14 cellular contexts compared by ENCODE assay signal in the genomic region with DNA sequence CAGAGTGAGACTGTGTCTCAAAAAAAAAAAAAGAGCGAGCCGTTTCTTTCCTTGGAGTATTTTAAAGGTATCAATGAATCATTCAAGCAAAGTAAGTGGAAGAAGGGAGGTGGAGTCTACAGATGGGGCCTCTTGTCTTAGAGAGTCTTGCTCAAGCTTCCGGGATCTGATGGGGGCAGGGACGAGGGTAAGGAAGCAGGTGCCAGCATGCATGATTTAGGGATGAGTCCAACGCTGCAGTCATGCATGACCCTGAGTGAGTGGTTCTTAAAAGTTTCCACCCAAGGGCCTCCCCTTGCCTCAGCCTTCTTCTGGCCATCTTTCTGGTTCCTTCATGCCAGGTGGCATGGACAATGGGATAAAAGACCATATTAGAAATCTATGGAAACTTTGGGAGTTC.
A peak's percentile ranks its signal among the peaks of the same experiment; 100 is the strongest.
DNase-seq lines count a peak whose midpoint lies in the region; ATAC-seq and TF ChIP-seq lines count a peak whose summit lies in the region.
"Had no signal": no experiment of that assay in that cellular context is flagged by ENCODE, and none has a peak within 500 bp of the region (broad histone marks: within the 10 kb centered on the region; RNA-seq: fewer than 3 reads in every experiment).

No MANE protein-coding gene starts in this region.

- no TSS peak for BruUV-seq in mammary epithelial cell (replicated peaks; lab: Mats Ljungman, UMichigan)

- intact Hi-C loops in mammary epithelial cell (cut with micrococcal nuclease): no loop called here

- H2BK12ac ChIP-seq in mesenchymal stem cell (ENCODE audit: low read length in 2 of 2): no peak overlapping the region

- H4K8ac ChIP-seq in mesenchymal stem cell (ENCODE audit: low read length): no peak overlapping the region

- no peak overlapping the region for H2BK15ac ChIP-seq in mesenchymal stem cell (ENCODE audit: low read depth, poor library complexity, severe bottlenecking)

- no peak overlapping the region for H2AK5ac ChIP-seq in mesenchymal stem cell (ENCODE audit: low read length, severe bottlenecking)

- ATAC-seq in HG02642 (IDR thresholded peaks at IDR 0.05; ENCODE audit: poor library complexity, unreplicated experiment) (no peak), GM21360 (IDR thresholded peaks at IDR 0.05; ENCODE audit: unreplicated experiment) (no peak)
- ATAC-seq: activated naive CD8-positive, alpha-beta T cell treated with anti-CD3 and anti-CD28 coated beads, Interleukin-2, amount 50 U/mL, for 24 hours had no signal

- peaks cover 3% of the 10 kb centered on the region for H4K20me1 ChIP-seq in mammary epithelial cell (ENCODE audit: insufficient read depth, low read length)

- H3K4me3 ChIP-seq in NB4 (ENCODE audit: low read depth, low read length) (no peak overlapping the region), mammary epithelial cell (replicated peaks in 1 of 3; ENCODE audit: insufficient read depth in 1 of 3, low read depth in 2 of 3, low read length in 3 of 3) (no peak overlapping the region), mesenchymal stem cell (ENCODE audit: insufficient read depth in 1 of 2, low read depth in 1 of 2, low read length in 2 of 2) (no peak overlapping the region)
- H3K4me3 ChIP-seq in effector memory CD4-positive, alpha-beta T cell (ENCODE audit: insufficient read depth, low read depth, low read length, poor library complexity, severe bottlenecking): no peak overlapping the region
- H3K4me3 ChIP-seq: hepatocyte, PC-9 had no signal

- H3K27me3 ChIP-seq in mammary epithelial cell (ENCODE audit: insufficient read depth, low read length) (no peaks in the 10 kb centered on the region), mesenchymal stem cell (ENCODE audit: control insufficient read depth in 1 of 2, insufficient read depth in 1 of 2, low read length in 2 of 2) (no peaks in the 10 kb centered on the region)
- no peaks in the 10 kb centered on the region for H3K27me3 ChIP-seq in effector memory CD4-positive, alpha-beta T cell (replicated peaks; ENCODE audit: control insufficient read depth, insufficient read depth, low read length, poor library complexity, severe bottlenecking)
- H3K27me3 ChIP-seq: hepatocyte had no signal

- peaks cover 7% of the 10 kb centered on the region for H3K4me1 ChIP-seq in mammary epithelial cell (ENCODE audit: insufficient read depth, low read length)
- peaks cover 5% of the 10 kb centered on the region for H3K4me1 ChIP-seq in mesenchymal stem cell (ENCODE audit: control insufficient read depth, insufficient read depth, low read depth, low read length)
- H3K4me1 ChIP-seq in effector memory CD4-positive, alpha-beta T cell (ENCODE audit: control insufficient read depth, insufficient read depth, low read length, poor library complexity, severe bottlenecking): no peaks in the 10 kb centered on the region

- no peak for TF ChIP-seq CTCF in NB4 (IDR thresholded peaks at IDR 0.05; ENCODE audit: low read depth, low read length)
- TF ChIP-seq CTCF in mammary epithelial cell (conservative IDR thresholded peaks at IDR 0.05 in 1 of 2, IDR thresholded peaks at IDR 0.05 in 1 of 2; ENCODE audit: extremely low read depth in 1 of 2, insufficient read depth in 1 of 2, low read depth in 1 of 2, low read length in 2 of 2): no peak
- no peak for TF ChIP-seq CTCF in GM13976 (IDR thresholded peaks at IDR 0.05; ENCODE audit: borderline replicate concordance, control extremely low read depth, extremely low read depth, insufficient read depth, missing control alignments)

- peak; percentile 68 for DNase-seq in DMS79 treated with DMSO at 0.1 percent for 48 hours (lab: John Stamatoyannopoulos, UW)
- peak; percentile 3 for DNase-seq in NB4 (ENCODE audit: low read depth)
- peak; percentile 76 for DNase-seq in mammary epithelial cell
- peak; percentile 66 for DNase-seq in mesenchymal stem cell
- no peak for DNase-seq in effector memory CD4-positive, alpha-beta T cell
- DNase-seq in GM13976 (ENCODE audit: low spot score): no peak
- DNase-seq: activated naive CD8-positive, alpha-beta T cell treated with anti-CD3 and anti-CD28 coated beads, Interleukin-2, amount 50 U/mL, for 24 hours; CD4-positive, alpha-beta T cell; NCI-H1694 treated with DMSO at 0.1 percent for 48 hours; stimulated activated CD4-positive, alpha-beta T cell treated with anti-CD3 and anti-CD28 coated beads, Interleukin-4, amount 100 ng/mL, for 4 hours had no signal

- no peak overlapping the region for H2BK120ac ChIP-seq in mesenchymal stem cell (ENCODE audit: low read depth, low read length)

- no peak overlapping the region for H3K23ac ChIP-seq in mesenchymal stem cell (ENCODE audit: low read length in 2 of 2)

- in situ Hi-C loops in mammary epithelial cell (cut with MboI; ENCODE audit: low sequenced_read_pairs in 2 of 2): no loop called here
- in situ Hi-C loops in GM13976 (cut with MboI; ENCODE audit: low sequenced_read_pairs, unreplicated experiment): no loop called here

- no peak overlapping the region for H3K27ac ChIP-seq in mammary epithelial cell (ENCODE audit: insufficient read depth, low read depth, low read length)
- H3K27ac ChIP-seq in mesenchymal stem cell (ENCODE audit: low read length, poor library complexity, severe bottlenecking): no peak overlapping the region
- H3K27ac ChIP-seq in effector memory CD4-positive, alpha-beta T cell (ENCODE audit: insufficient read depth, low read length, poor library complexity, severe bottlenecking): no peak overlapping the region
- H3K27ac ChIP-seq: hepatocyte, PC-9 had no signal

- no peak for TF ChIP-seq POLR2A in NB4 (IDR thresholded peaks at IDR 0.05; ENCODE audit: extremely low read depth, insufficient read length)

- no peak overlapping the region for H3K4ac ChIP-seq in mesenchymal stem cell (ENCODE audit: low read depth in 1 of 2, low read length in 2 of 2)

- H3K14ac ChIP-seq in mesenchymal stem cell (ENCODE audit: low read length in 2 of 2): no peak overlapping the region

- H3K9ac ChIP-seq in mammary epithelial cell (ENCODE audit: insufficient read depth, low read length): no peak overlapping the region
- no peak overlapping the region for H3K9ac ChIP-seq in mesenchymal stem cell (ENCODE audit: low read length)

- no peak overlapping the region for H4K91ac ChIP-seq in mesenchymal stem cell (ENCODE audit: low read length)

- no peak overlapping the region for H2BK5ac ChIP-seq in mesenchymal stem cell (ENCODE audit: low read depth, low read length, poor library complexity, severe bottlenecking)

- H3K79me2 ChIP-seq in mammary epithelial cell (ENCODE audit: insufficient read depth, low read length): peaks cover 96% of the 10 kb centered on the region

- peaks cover 30% of the 10 kb centered on the region for H3K79me1 ChIP-seq in mesenchymal stem cell (replicated peaks; ENCODE audit: low read length, poor library complexity, severe bottlenecking)

- H3K9me3 ChIP-seq in mammary epithelial cell (replicated peaks; ENCODE audit: insufficient read depth, low read length) (no peaks in the 10 kb centered on the region), mesenchymal stem cell (ENCODE audit: control insufficient read depth, low read length) (peaks cover 3% of the 10 kb centered on the region)
- H3K9me3 ChIP-seq in effector memory CD4-positive, alpha-beta T cell (ENCODE audit: control insufficient read depth, low read length): no peaks in the 10 kb centered on the region

- H2AFZ ChIP-seq in mammary epithelial cell (ENCODE audit: low read depth, low read length) (no peak overlapping the region), mesenchymal stem cell (ENCODE audit: low read depth, low read length) (no peak overlapping the region)
- H2AFZ ChIP-seq: hepatocyte, PC-9 had no signal

- H3K18ac ChIP-seq in mesenchymal stem cell (ENCODE audit: low read depth in 1 of 2, low read length in 2 of 2): no peak overlapping the region

- WGBS in mammary epithelial cell (ENCODE audit: low coverage, missing lambda C conversion rate): 75% methylated on average over 1 of the region's 5 CpGs
- 4% methylated on average over 5 of the region's 5 CpGs for WGBS in mesenchymal stem cell

- peaks cover under 1% of the 10 kb centered on the region for H3K36me3 ChIP-seq in mammary epithelial cell (ENCODE audit: insufficient read depth, low read length)
- no peaks in the 10 kb centered on the region for H3K36me3 ChIP-seq in mesenchymal stem cell (ENCODE audit: control insufficient read depth in 1 of 2, insufficient read depth in 2 of 2, low read depth in 1 of 2, low read length in 2 of 2)
- H3K36me3 ChIP-seq in effector memory CD4-positive, alpha-beta T cell (ENCODE audit: control insufficient read depth, insufficient read depth, low read length): no peaks in the 10 kb centered on the region

- H3K4me2 ChIP-seq in mammary epithelial cell (ENCODE audit: insufficient read depth, low read depth, low read length) (no peak overlapping the region), mesenchymal stem cell (ENCODE audit: low read length, poor library complexity, severe bottlenecking) (no peak overlapping the region)
- H3K4me2 ChIP-seq: hepatocyte, PC-9 had no signal

- dilution Hi-C loops in mammary epithelial cell (cut with HindIII; ENCODE audit: low sequenced_read_pairs): loop anchor here (10.0 kb wide), 1 partner anchor 62 kb away; no protein-coding TSS in a partner anchor

- CTCF ChIA-PET in mammary epithelial cell (lab: Charles Lee; ENCODE audit: low non-redundant PET): no interaction called here

Comparison
In these comparisons a context has a peak if more than half of its experiments do, and no peak if none do; other contexts are left out.
1. DNase-seq: peak in DMS79 treated with DMSO at 0.1 percent for 48 hours (single experiment), NB4 (single experiment), mammary epithelial cell (single experiment) and mesenchymal stem cell (single experiment); none in effector memory CD4-positive, alpha-beta T cell (0 of 3) and GM13976 (single experiment).